In the genomic region with DNA sequence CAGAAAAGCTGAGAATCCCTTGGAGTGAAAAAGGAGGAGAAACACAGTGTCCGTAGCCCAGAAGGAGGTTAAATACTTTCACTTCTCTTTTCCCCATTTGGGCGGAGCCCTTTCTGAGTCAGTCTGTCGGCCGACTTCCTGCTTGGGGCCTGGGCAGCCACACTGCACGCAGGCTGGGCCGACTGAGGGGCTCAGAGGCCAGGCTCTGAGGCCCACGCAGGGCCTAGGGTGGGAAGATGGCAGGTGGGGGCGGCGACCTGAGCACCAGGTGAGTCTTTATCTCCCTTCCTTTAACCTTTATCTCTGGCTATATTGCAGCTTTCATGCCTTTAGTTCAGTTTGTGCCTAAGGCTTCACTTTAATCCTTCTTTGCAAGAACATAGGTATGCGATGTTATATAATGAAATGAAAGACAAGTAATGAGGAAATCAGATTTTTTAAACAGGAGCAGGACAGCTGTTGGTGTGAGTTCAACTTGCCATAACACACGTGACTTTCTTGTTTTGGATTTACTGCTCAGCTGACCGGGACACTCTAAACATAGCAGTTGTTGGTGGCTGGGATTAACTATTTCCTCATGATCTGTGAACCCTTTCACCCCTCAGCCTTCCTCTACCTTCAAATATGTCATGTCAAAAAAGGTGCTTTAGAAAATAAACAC, we compare ENCODE assay signal across 1 cellular context.
TF ChIP-seq lines count a peak whose summit lies in the region.

A gene (plus strand): TSS at position 141 of the 661 bp plus-strand sequence. CDS start 96 bp downstream, at position 237.

TF ChIP-seq in SK-N-SH, 30 proteins besides CTCF, POLR2A, EP300 and RAD21 (continued from another document):
- TF ChIP-seq FOSL2 (IDR thresholded peaks at IDR 0.05; ENCODE audit: borderline replicate concordance, low read depth) (peak; percentile 56; the same call in 1 of the 2 replicates), MXI1 (IDR thresholded peaks at IDR 0.05; ENCODE audit: low read depth, low read length) (no peak), GATA2 (CRISPR knock-in tag; IDR thresholded peaks at IDR 0.05) (no peak), GABPA (IDR thresholded peaks at IDR 0.05; ENCODE audit: low read depth) (peak; percentile 26; the same call in 1 of the 2 replicates), RXRA (IDR thresholded peaks at IDR 0.05; ENCODE audit: borderline replicate concordance, low read depth) (no peak), MEF2A (IDR thresholded peaks at IDR 0.05; ENCODE audit: borderline replicate concordance, low read depth) (no peak), ELF1 (IDR thresholded peaks at IDR 0.05) (peak; percentile 85)
